ENCODE assay signal across 1 cellular context in the genomic region with DNA sequence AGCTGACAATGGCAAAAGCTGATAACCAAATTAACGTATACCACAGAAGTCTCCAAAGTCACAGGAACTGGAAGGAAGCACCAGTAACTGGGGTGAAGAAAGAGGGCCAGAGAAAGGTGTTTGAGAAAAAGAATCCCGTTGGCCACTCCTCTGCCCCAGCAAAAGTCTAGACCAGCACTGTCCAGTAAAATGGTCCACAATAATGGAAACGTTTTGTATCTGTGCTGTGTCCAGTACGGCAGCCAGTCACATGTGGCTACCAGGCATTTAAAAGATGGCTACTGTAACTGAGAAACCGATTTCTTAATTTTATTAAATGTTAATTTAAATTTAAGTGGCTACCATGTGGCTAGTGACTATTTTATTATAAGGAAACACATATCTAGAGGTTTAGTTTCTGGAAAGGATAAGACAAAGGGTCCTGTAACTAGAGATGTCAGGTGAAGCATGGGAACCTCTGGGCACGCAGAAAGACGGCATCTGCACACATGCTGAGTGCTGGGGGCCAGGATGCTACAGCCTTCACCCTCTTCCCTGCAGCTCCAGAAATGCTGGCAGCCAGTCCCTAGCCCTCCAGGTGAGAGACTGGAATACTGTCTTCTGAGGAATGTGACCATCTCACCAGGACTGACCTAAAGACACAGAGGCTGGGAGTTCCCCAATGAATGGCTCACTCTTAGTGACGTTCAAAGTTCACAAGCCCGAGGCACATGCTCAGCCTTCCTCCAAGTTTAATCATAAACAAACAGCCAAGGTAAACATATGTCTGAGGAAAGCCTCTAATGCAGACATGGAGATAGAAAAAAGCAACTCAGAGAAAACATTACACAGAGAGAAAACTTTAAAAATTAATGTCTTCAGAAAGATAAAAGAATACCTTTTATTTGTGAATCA.
TF ChIP-seq lines count a peak whose summit lies in the region.

No MANE protein-coding gene starts in this region.

TF ChIP-seq in HepG2, 621 proteins besides CTCF, POLR2A, EP300 and RAD21 (continued from another document and continues in another):
- no peak for TF ChIP-seq PLSCR1 (CRISPR knock-in tag; IDR thresholded peaks at IDR 0.05; ENCODE audit: borderline replicate concordance)
- TF ChIP-seq, protein P1, sequence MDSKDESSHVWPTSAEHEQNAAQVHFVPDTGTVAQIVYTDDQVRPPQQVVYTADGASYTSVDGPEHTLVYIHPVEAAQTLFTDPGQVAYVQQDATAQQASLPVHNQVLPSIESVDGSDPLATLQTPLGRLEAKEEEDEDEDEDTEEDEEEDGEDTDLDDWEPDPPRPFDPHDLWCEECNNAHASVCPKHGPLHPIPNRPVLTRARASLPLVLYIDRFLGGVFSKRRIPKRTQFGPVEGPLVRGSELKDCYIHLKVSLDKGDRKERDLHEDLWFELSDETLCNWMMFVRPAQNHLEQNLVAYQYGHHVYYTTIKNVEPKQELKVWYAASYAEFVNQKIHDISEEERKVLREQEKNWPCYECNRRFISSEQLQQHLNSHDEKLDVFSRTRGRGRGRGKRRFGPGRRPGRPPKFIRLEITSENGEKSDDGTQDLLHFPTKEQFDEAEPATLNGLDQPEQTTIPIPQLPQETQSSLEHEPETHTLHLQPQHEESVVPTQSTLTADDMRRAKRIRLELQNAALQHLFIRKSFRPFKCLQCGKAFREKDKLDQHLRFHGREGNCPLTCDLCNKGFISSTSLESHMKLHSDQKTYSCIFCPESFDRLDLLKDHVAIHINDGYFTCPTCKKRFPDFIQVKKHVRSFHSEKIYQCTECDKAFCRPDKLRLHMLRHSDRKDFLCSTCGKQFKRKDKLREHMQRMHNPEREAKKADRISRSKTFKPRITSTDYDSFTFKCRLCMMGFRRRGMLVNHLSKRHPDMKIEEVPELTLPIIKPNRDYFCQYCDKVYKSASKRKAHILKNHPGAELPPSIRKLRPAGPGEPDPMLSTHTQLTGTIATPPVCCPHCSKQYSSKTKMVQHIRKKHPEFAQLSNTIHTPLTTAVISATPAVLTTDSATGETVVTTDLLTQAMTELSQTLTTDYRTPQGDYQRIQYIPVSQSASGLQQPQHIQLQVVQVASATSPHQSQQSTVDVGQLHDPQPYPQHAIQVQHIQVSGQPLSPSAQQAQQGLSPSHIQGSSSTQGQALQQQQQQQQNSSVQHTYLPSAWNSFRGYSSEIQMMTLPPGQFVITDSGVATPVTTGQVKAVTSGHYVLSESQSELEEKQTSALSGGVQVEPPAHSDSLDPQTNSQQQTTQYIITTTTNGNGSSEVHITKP (CRISPR knock-in tag; IDR thresholded peaks at IDR 0.05; ENCODE audit: low read depth): peak; percentile 68; the same call in 1 of the 2 replicates
- no peak for TF ChIP-seq TRAFD1 (CRISPR knock-in tag; IDR thresholded peaks at IDR 0.05; ENCODE audit: borderline replicate concordance)
- TF ChIP-seq ZNF781 (CRISPR knock-in tag; IDR thresholded peaks at IDR 0.05; ENCODE audit: borderline replicate concordance, not compliant biosample characterization): no peak
- peak; percentile 68 for TF ChIP-seq POLR2G (IDR thresholded peaks at IDR 0.05; ENCODE audit: low read depth, low read length)
- no peak for TF ChIP-seq DMAP1 (CRISPR knock-in tag; IDR thresholded peaks at IDR 0.05)
- no peak for TF ChIP-seq RARG (CRISPR knock-in tag; IDR thresholded peaks at IDR 0.05; ENCODE audit: low read depth)
- TF ChIP-seq USF2 (IDR thresholded peaks at IDR 0.05; ENCODE audit: low read depth, low read length): no peak
- no peak for TF ChIP-seq USF2 (CRISPR knock-in tag; IDR thresholded peaks at IDR 0.05; ENCODE audit: borderline replicate concordance)
- peak; percentile 90 for TF ChIP-seq FOSL2 (CRISPR knock-in tag; IDR thresholded peaks at IDR 0.05)
- TF ChIP-seq, protein P2, sequence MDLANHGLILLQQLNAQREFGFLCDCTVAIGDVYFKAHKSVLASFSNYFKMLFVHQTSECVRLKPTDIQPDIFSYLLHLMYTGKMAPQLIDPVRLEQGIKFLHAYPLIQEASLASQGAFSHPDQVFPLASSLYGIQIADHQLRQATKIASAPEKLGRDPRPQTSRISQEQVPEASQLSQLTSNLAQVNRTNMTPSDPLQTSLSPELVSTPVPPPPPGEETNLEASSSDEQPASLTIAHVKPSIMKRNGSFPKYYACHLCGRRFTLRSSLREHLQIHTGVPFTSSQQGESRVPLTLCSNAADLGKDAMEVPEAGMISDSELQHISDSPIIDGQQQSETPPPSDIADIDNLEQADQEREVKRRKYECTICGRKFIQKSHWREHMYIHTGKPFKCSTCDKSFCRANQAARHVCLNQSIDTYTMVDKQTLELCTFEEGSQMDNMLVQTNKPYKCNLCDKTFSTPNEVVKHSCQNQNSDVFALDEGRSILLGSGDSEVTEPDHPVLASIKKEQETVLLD (CRISPR knock-in tag; IDR thresholded peaks at IDR 0.05; ENCODE audit: low read depth): no peak
- TF ChIP-seq ZNF3 (CRISPR knock-in tag; IDR thresholded peaks at IDR 0.05): no peak
- no peak for TF ChIP-seq TFDP2 (CRISPR knock-in tag; IDR thresholded peaks at IDR 0.05)
- TF ChIP-seq KMT2B (CRISPR knock-in tag; IDR thresholded peaks at IDR 0.05): no peak
- TF ChIP-seq RXRB (CRISPR knock-in tag; IDR thresholded peaks at IDR 0.05; ENCODE audit: borderline replicate concordance): peak; percentile 67
- TF ChIP-seq MIER2 (CRISPR knock-in tag; IDR thresholded peaks at IDR 0.05): peak; percentile 34; the same call in 1 of the 2 replicates
- no peak for TF ChIP-seq ZNF296 (CRISPR knock-in tag; conservative IDR thresholded peaks at IDR 0.05)
- no peak for TF ChIP-seq ZNF18 (CRISPR knock-in tag; IDR thresholded peaks at IDR 0.05; ENCODE audit: insufficient replicate concordance)
- TF ChIP-seq SRSF4 (IDR thresholded peaks at IDR 0.05; ENCODE audit: low read depth, low read length, poor library complexity, severe bottlenecking): no peak
- no peak for TF ChIP-seq ZNF33A (CRISPR knock-in tag; IDR thresholded peaks at IDR 0.05; ENCODE audit: borderline replicate concordance)
- TF ChIP-seq ZNF562 (CRISPR knock-in tag; IDR thresholded peaks at IDR 0.05; ENCODE audit: borderline replicate concordance): no peak
- no peak for TF ChIP-seq ZNF441 (CRISPR knock-in tag; IDR thresholded peaks at IDR 0.05; ENCODE audit: borderline replicate concordance)
- TF ChIP-seq CAMTA2 (CRISPR knock-in tag; IDR thresholded peaks at IDR 0.05; ENCODE audit: borderline replicate concordance): no peak
- TF ChIP-seq ZNF331 (CRISPR knock-in tag; IDR thresholded peaks at IDR 0.05): peak; percentile 35; the same call in 1 of the 2 replicates
- TF ChIP-seq, protein P3, sequence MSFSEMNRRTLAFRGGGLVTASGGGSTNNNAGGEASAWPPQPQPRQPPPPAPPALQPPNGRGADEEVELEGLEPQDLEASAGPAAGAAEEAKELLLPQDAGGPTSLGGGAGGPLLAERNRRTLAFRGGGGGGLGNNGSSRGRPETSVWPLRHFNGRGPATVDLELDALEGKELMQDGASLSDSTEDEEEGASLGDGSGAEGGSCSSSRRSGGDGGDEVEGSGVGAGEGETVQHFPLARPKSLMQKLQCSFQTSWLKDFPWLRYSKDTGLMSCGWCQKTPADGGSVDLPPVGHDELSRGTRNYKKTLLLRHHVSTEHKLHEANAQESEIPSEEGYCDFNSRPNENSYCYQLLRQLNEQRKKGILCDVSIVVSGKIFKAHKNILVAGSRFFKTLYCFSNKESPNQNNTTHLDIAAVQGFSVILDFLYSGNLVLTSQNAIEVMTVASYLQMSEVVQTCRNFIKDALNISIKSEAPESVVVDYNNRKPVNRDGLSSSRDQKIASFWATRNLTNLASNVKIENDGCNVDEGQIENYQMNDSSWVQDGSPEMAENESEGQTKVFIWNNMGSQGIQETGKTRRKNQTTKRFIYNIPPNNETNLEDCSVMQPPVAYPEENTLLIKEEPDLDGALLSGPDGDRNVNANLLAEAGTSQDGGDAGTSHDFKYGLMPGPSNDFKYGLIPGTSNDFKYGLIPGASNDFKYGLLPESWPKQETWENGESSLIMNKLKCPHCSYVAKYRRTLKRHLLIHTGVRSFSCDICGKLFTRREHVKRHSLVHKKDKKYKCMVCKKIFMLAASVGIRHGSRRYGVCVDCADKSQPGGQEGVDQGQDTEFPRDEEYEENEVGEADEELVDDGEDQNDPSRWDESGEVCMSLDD (CRISPR knock-in tag; IDR thresholded peaks at IDR 0.05; ENCODE audit: borderline replicate concordance): no peak
- no peak for TF ChIP-seq RAD51 (IDR thresholded peaks at IDR 0.05; ENCODE audit: borderline replicate concordance)
- no peak for TF ChIP-seq ZBTB21 (CRISPR knock-in tag; IDR thresholded peaks at IDR 0.05)
- no peak for TF ChIP-seq NFAT5 (CRISPR knock-in tag; IDR thresholded peaks at IDR 0.05)
